8 cellular contexts compared by ENCODE assay signal in the genomic region with DNA sequence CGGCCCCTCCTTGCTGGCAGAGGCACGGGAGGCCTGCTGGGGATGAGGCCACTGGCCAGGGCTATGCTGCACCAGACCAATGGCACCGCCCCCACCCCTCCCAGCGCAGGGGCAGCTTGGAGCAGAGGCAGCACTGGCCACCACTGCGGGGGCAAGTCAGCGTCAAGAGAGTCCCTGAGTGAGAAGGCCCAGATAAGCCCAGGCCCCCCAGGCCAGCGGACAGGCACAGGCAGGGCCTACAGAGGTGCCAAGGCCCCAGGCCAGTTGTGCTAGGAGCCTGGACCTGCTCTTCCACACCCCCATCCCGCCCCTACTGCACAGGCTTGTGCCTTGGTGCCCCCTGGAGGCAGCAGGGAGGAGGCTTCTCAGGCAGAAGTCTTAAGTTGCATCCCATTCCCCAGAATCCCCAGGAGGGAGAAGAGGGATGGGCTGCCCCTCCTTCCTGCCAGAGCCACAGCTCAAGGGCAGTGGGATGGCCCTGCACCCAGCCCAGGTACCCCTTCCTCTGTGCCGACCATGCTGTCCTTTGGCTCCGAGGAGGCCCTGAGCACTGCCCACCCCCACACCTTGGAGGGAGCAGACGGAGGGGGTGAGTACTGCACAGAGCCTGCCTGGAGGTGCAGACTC. TPM values are rescaled to one million over a fixed set of nuclear protein-coding genes. Genes with fewer than 3 reads are reported as not detected.
DNase-seq lines count a peak whose midpoint lies in the region; ATAC-seq and TF ChIP-seq lines count a peak whose summit lies in the region.

No MANE protein-coding gene starts in this region.

- H3K79me2 ChIP-seq in GM23248 (ENCODE audit: insufficient read depth): no peaks in the 10 kb centered on the region
- H3K79me2 ChIP-seq in parathyroid adenoma: no peaks in the 10 kb centered on the region

- peaks cover 9% of the 10 kb centered on the region for H3K27me3 Mint-ChIP-seq in glutamatergic neuron (ENCODE audit: unreplicated experiment)

- no peaks in the 10 kb centered on the region for H3F3A ChIP-seq in GM23248 (ENCODE audit: insufficient read depth)

- no peak for ATAC-seq in GM21619 (IDR thresholded peaks at IDR 0.05; ENCODE audit: unreplicated experiment)

- H3K27ac ChIP-seq in GM23248: no peak overlapping the region
- H3K27ac ChIP-seq in parathyroid adenoma: no peak overlapping the region

- H3K27me3 ChIP-seq in GM23248 (replicated peaks; ENCODE audit: insufficient read depth) (no peaks in the 10 kb centered on the region), parathyroid adenoma (ENCODE audit: control insufficient read depth, insufficient read depth, low read length) (no peaks in the 10 kb centered on the region)

- no peak overlapping the region for H3K4me3 Mint-ChIP-seq in glutamatergic neuron (ENCODE audit: unreplicated experiment)

- H4K20me1 ChIP-seq in GM23248 (ENCODE audit: insufficient read depth): no peaks in the 10 kb centered on the region

- DNase-seq in AML-193 (lab: John Stamatoyannopoulos, UW) (peak; percentile 34 to 49), GM23248 (peak; percentile 90), NCI-H748 (lab: John Stamatoyannopoulos, UW; ENCODE audit: unreplicated experiment) (peak; percentile 66), glutamatergic neuron (peak; percentile 88), NCI-H1048 (lab: John Stamatoyannopoulos, UW) (no peak)
- DNase-seq in activated naive CD4-positive, alpha-beta T cell treated with Interleukin-2 at 50 U/mL for 16 hours: peak; percentile 28

- in situ Hi-C loops in GM23248 (cut with MboI): no loop called here

- no peak overlapping the region for H3K27ac Mint-ChIP-seq in glutamatergic neuron (ENCODE audit: unreplicated experiment)

- H3K36me3 Mint-ChIP-seq in glutamatergic neuron (ENCODE audit: unreplicated experiment): peaks cover 10% of the 10 kb centered on the region

- H3K36me3 ChIP-seq in GM23248 (ENCODE audit: low read depth) (no peaks in the 10 kb centered on the region), parathyroid adenoma (ENCODE audit: control insufficient read depth, insufficient read depth, low read length) (no peaks in the 10 kb centered on the region)

- WGBS in GM23248 (ENCODE audit: low coverage in 1 of 2, low lambda C conversion rate in 2 of 2, missing lambda C conversion rate in 2 of 2), 2 experiments: 34 to 48% methylated on average over 9 to 11 of the region's 11 CpGs

- H3K9me2 ChIP-seq in GM23248 (ENCODE audit: insufficient read depth): no peaks in the 10 kb centered on the region

- TF ChIP-seq CTCF in glutamatergic neuron (IDR thresholded peaks at IDR 0.05; ENCODE audit: partially characterized antibody, unreplicated experiment): peak; percentile 66
- TF ChIP-seq CTCF in parathyroid adenoma (IDR thresholded peaks at IDR 0.05): peak; percentile 52

- H3K9me3 Mint-ChIP-seq in glutamatergic neuron (ENCODE audit: unreplicated experiment): peaks cover 8% of the 10 kb centered on the region

- H3K4me3 ChIP-seq in GM23248 (no peak overlapping the region), parathyroid adenoma (ENCODE audit: low read depth, low read length) (no peak overlapping the region)

- H2AFZ ChIP-seq in GM23248 (no peak overlapping the region), parathyroid adenoma (no peak overlapping the region)

- no peaks in the 10 kb centered on the region for H3K4me1 ChIP-seq in GM23248 (ENCODE audit: insufficient read depth)
- no peaks in the 10 kb centered on the region for H3K4me1 ChIP-seq in parathyroid adenoma

- H3K9me3 ChIP-seq in GM23248 (ENCODE audit: low read depth) (no peaks in the 10 kb centered on the region), parathyroid adenoma (ENCODE audit: control insufficient read depth, low read length) (no peaks in the 10 kb centered on the region)

- H3K4me1 Mint-ChIP-seq in glutamatergic neuron (ENCODE audit: low read depth, unreplicated experiment): peaks cover 16% of the 10 kb centered on the region

- H3K9ac ChIP-seq in GM23248 (no peak overlapping the region), parathyroid adenoma (no peak overlapping the region)

- H3K4me2 ChIP-seq in GM23248 (ENCODE audit: unreplicated experiment) (no peak overlapping the region), parathyroid adenoma (ENCODE audit: low read length) (no peak overlapping the region)

RNA-seq across cellular contexts. Expression of a gene that starts 35.8 kb away (rescaled TPM):
- 18.2 and 21.9 TPM in 2 replicates for total RNA-seq in GM23248 (2014; rRNA removed; shearing (Covaris generic))
- polyA plus RNA-seq in GM23248 (2016; fragmentation: Nextera tagmentation; extraction: Ambion mirVana): 16.6 and 17.0 TPM in 2 replicates
- 60.4 TPM for total RNA-seq in glutamatergic neuron (ENCODE audit: unreplicated experiment)

RNA-seq across cellular contexts. Expression of a gene that starts 36.4 kb away (rescaled TPM):
- 9.7 and 11.9 TPM in 2 replicates for total RNA-seq in GM23248 (2014; rRNA removed; shearing (Covaris generic))
- 8.5 and 13.5 TPM in 2 replicates for polyA plus RNA-seq in GM23248 (2016; fragmentation: Nextera tagmentation; extraction: Ambion mirVana)
- 1.1 TPM for total RNA-seq in glutamatergic neuron (ENCODE audit: unreplicated experiment)

RNA-seq across cellular contexts. Expression of a gene that starts 43.2 kb away (rescaled TPM):
- not detected in 2 replicates for total RNA-seq in GM23248 (2014; rRNA removed; shearing (Covaris generic))
- not detected in 2 replicates for polyA plus RNA-seq in GM23248 (2016; fragmentation: Nextera tagmentation; extraction: Ambion mirVana)
- 2.3 TPM for total RNA-seq in glutamatergic neuron (ENCODE audit: unreplicated experiment)
